8 cellular contexts compared by ENCODE assay signal in the genomic region with DNA sequence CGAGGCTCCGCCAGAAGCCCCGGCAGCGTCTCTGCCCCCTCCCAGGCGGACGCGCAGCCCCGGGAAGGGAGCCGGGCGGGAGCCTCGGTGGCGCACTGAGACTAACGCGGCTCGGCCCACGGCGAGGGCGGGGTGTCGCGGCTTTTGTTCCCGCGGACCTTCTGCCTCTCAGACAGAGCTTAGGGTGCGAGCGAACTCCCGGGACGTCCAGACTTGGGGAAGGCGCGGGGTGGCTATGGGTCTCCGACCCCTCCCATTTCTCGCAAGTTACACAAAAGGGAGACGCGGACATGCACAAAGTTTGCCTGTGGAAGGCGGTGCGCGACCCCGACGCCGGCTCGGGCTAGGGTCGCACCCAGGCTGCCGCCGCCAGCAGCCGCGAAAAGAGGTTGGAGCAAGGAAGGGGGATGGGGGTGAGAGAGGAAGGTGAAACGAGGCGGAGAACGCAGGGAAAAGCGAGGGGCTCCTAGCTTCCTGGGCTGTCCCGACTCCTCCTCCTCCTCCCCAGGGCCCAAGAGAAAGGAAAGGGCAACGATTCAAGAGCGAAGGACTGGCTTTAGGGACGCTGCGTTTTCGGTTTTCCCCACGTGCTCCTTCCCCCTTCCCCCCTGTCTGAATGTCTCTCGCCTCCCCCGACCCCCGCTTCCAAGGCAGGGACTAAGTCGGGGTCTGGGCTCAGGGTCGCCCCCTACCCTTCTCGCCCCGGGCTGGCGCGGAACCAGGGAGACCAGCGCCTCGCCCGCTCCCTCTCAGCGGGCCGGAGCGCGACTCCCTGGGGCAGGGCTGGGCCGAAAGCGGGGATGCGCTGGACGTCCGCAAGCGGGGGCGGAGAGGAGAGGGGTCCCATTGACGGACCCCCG. TPM values are rescaled to one million over a fixed set of nuclear protein-coding genes. Genes with fewer than 3 reads are reported as not detected.
A peak's percentile ranks its signal among the peaks of the same experiment; 100 is the strongest.
DNase-seq lines count a peak whose midpoint lies in the region; ATAC-seq and TF ChIP-seq lines count a peak whose summit lies in the region.

No MANE protein-coding gene starts in this region.

- H3K27ac ChIP-seq in HUES48 (ENCODE audit: low read depth, low read length), result peak overlapping the region; percentile 87
- H3K27ac ChIP-seq in neutrophil, result peak overlapping the region; percentile 78
- H3K27ac ChIP-seq in upper lobe of left lung, result peak overlapping the region; percentile 81 to 90 (median 86)

- no peak for TF ChIP-seq EP300 in upper lobe of left lung (IDR thresholded peaks at IDR 0.05)

- TF ChIP-seq CTCF in glutamatergic neuron (IDR thresholded peaks at IDR 0.05; ENCODE audit: partially characterized antibody, unreplicated experiment) (no peak), neutrophil (IDR thresholded peaks at IDR 0.05) (no peak), upper lobe of left lung (IDR thresholded peaks at IDR 0.05) (no peak)

- H3K4me1 Mint-ChIP-seq in activated naive CD4-positive, alpha-beta T cell treated with anti-CD3 and anti-CD28 coated beads, Interleukin-2, amount 50 U/mL, for 24 hours, result peaks cover 30% of the 10 kb centered on the region
- peaks cover 29% of the 10 kb centered on the region for H3K4me1 Mint-ChIP-seq in glutamatergic neuron (ENCODE audit: low read depth, unreplicated experiment)

- peaks cover 2% of the 10 kb centered on the region for H3K36me3 Mint-ChIP-seq in activated naive CD4-positive, alpha-beta T cell treated with anti-CD3 and anti-CD28 coated beads, Interleukin-2, amount 50 U/mL, for 24 hours
- H3K36me3 Mint-ChIP-seq in glutamatergic neuron (ENCODE audit: unreplicated experiment), result no peaks in the 10 kb centered on the region

- TF ChIP-seq POLR2A in upper lobe of left lung (IDR thresholded peaks at IDR 0.05), result peak in 2 of 4 donors; percentile 26 to 47

- H3K9me3 Mint-ChIP-seq in activated naive CD4-positive, alpha-beta T cell treated with anti-CD3 and anti-CD28 coated beads, Interleukin-2, amount 50 U/mL, for 24 hours, result no peaks in the 10 kb centered on the region
- H3K9me3 Mint-ChIP-seq in glutamatergic neuron (ENCODE audit: unreplicated experiment), result peaks cover 22% of the 10 kb centered on the region

- H3K9ac ChIP-seq in HUES48 (ENCODE audit: low read depth, low read length), result peak overlapping the region; percentile 91

- no peaks in the 10 kb centered on the region for H3K27me3 Mint-ChIP-seq in activated naive CD4-positive, alpha-beta T cell treated with anti-CD3 and anti-CD28 coated beads, Interleukin-2, amount 50 U/mL, for 24 hours
- H3K27me3 Mint-ChIP-seq in glutamatergic neuron (ENCODE audit: unreplicated experiment), result peaks cover 23% of the 10 kb centered on the region

- H3K9me3 ChIP-seq in HUES48 (ENCODE audit: control insufficient read depth, insufficient read depth, low read length) (no peaks in the 10 kb centered on the region), neutrophil (no peaks in the 10 kb centered on the region), upper lobe of left lung (no peaks in the 10 kb centered on the region)

- no peaks in the 10 kb centered on the region for H3K36me3 ChIP-seq in HUES48 (ENCODE audit: control insufficient read depth, insufficient read depth, low read length)
- no peaks in the 10 kb centered on the region for H3K36me3 ChIP-seq in neutrophil
- no peaks in the 10 kb centered on the region for H3K36me3 ChIP-seq in upper lobe of left lung

- peak overlapping the region; percentile 95 for H3K4me3 Mint-ChIP-seq in activated naive CD4-positive, alpha-beta T cell treated with anti-CD3 and anti-CD28 coated beads, Interleukin-2, amount 50 U/mL, for 24 hours
- peak overlapping the region; percentile 94 for H3K4me3 Mint-ChIP-seq in glutamatergic neuron (ENCODE audit: unreplicated experiment)

- H3K27ac Mint-ChIP-seq in activated naive CD4-positive, alpha-beta T cell treated with anti-CD3 and anti-CD28 coated beads, Interleukin-2, amount 50 U/mL, for 24 hours, result peak overlapping the region; percentile 41
- peak overlapping the region; percentile 98 for H3K27ac Mint-ChIP-seq in glutamatergic neuron (ENCODE audit: unreplicated experiment)

- no peaks in the 10 kb centered on the region for H3K27me3 ChIP-seq in HUES48 (ENCODE audit: control insufficient read depth, insufficient read depth, low read length)
- H3K27me3 ChIP-seq in neutrophil, result no peaks in the 10 kb centered on the region
- no peaks in the 10 kb centered on the region for H3K27me3 ChIP-seq in upper lobe of left lung

- WGBS in upper lobe of left lung, 2 donors, result 1% methylated on average over 37 to 70 of the region's 80 CpGs

- peak; percentile 45 for ATAC-seq in GM21528 (IDR thresholded peaks at IDR 0.05; ENCODE audit: low FRiP score, unreplicated experiment)
- ATAC-seq in upper lobe of left lung (ENCODE audit: low FRiP score in 2 of 2), result peak; percentile 82 to 84

- H3K4me3 ChIP-seq in HUES48 (ENCODE audit: low read depth, low read length), result peak overlapping the region; percentile 92
- peak overlapping the region; percentile 87 to 91 for H3K4me3 ChIP-seq in neutrophil (ENCODE audit: low read depth in 1 of 2, low read length in 1 of 2)
- peak overlapping the region; percentile 63 to 98 (median 92) for H3K4me3 ChIP-seq in upper lobe of left lung

- DNase-seq in DMS 273 (lab: John Stamatoyannopoulos, UW; ENCODE audit: unreplicated experiment) (peak; percentile 81), RPMI7951 (ENCODE audit: low read depth) (peak; percentile 49), glutamatergic neuron (peak; percentile 71), upper lobe of left lung (peak; percentile 47 to 92)

- H3K4me1 ChIP-seq in HUES48 (ENCODE audit: control insufficient read depth, insufficient read depth, low read length) (peaks cover 46% of the 10 kb centered on the region), neutrophil (ENCODE audit: control insufficient read depth in 1 of 2, insufficient read depth in 1 of 2, low read depth in 1 of 2, low read length in 1 of 2) (peaks cover 48 to 59% of the 10 kb centered on the region in 2 experiments), upper lobe of left lung (peaks cover 19 to 34% (median 26%) of the 10 kb centered on the region in 4 donors)

RNA-seq across cellular contexts. Expression of a gene that starts 0.7 kb away (rescaled TPM):
- total RNA-seq in RPMI7951 (2014; rRNA removed; shearing (Covaris generic)), result 72.7 and 75.9 TPM in 2 replicates
- total RNA-seq in glutamatergic neuron (ENCODE audit: unreplicated experiment) (735 TPM), upper lobe of left lung (100 to 1,000 TPM; 177 to 444 (median 391) TPM)

Comparison
In these comparisons a context has a peak if more than half of its experiments do, and no peak if none do; other contexts are left out.
1. Peak in every context shown above with its lines: DNase-seq, ATAC-seq, H3K4me3 ChIP-seq and H3K27ac ChIP-seq.